ENCODE assay signal across 8 cellular contexts in the genomic region with DNA sequence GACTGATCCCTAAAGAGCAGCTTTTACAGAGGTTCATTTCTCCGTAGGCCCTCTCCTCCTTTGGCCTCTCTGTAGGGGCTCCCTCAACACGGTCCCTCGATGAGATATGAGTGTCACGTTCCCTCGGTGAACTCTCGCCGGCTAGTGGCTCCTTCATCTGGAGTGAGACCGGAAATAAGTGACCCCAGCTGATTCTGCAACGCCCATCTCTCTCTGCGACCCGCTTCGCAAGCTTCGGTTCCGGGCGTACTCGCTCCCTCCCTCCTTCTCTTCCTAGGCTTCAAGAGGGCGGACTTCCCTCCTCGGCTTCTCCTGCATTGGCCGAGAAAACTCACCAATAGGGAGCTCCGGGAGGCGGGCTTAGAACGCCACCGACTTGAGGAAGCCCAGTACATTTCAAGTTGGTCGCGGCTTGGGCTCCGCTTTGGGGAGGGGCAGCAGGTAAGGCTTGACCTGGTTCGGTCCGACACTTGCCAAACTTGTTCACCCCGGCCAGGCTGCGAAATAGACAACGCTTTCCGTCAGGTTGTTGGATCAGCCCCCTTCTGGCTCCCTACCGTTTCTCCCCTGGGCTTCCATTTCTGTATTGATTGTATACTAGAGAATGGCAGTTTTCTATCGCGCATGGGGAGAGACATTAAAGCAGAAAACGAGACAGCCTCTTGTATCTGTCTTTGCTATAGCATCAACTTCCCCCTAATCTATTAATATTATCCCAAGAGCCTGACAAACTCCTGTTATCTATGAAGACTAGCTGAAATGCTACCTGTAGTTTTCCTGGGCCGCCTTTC. TPM values are rescaled to one million over a fixed set of nuclear protein-coding genes. Genes with fewer than 3 reads are reported as not detected.
DNase-seq lines count a peak whose midpoint lies in the region; ATAC-seq, FAIRE-seq and TF ChIP-seq lines count a peak whose summit lies in the region.

TSS of gene ANKRD34A (minus strand) at position 248 of the 791 bp plus-strand sequence. CDS start 2,816 bp downstream, outside the sequence.
A gene with protein sequence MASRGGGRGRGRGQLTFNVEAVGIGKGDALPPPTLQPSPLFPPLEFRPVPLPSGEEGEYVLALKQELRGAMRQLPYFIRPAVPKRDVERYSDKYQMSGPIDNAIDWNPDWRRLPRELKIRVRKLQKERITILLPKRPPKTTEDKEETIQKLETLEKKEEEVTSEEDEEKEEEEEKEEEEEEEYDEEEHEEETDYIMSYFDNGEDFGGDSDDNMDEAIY (plus strand): TSS at position 363 of the 791 bp plus-strand sequence. CDS start 10,176 bp downstream, outside the sequence.

- peaks cover 7% of the 10 kb centered on the region for H3K36me3 ChIP-seq in BLaER1

- TF ChIP-seq CTCF in coronary artery (IDR thresholded peaks at IDR 0.05) = no peak

- H3K27me3 ChIP-seq in BLaER1 = peaks cover 34% of the 10 kb centered on the region

- ATAC-seq in HG03442 (IDR thresholded peaks at IDR 0.05; ENCODE audit: unreplicated experiment) = peak; percentile 91
- ATAC-seq in left lobe of liver = peak; percentile 82

- H3K27ac ChIP-seq in BLaER1 = peak within 1 kb of the TSS; percentile 70
- peak within 1 kb of the TSS; percentile 83 to 93 for H3K27ac ChIP-seq in coronary artery

- peaks cover 49% of the 10 kb centered on the region for H3K4me1 ChIP-seq in BLaER1

- DNase-seq in GM19239 (ENCODE audit: insufficient read length, low spot score) (peak; percentile 87), NCI-H524 treated with DMSO at 0.1 percent for 48 hours (lab: John Stamatoyannopoulos, UW) (peak; percentile 52), coronary artery (ENCODE audit: low spot score) (peak; percentile 98), left lobe of liver (ENCODE audit: low spot score) (peak; percentile 97)
- peak; percentile 94 for DNase-seq in activated CD4-positive, alpha-beta T cell treated with anti-CD3 and anti-CD28 coated beads for 48 hours
- peak; percentile 91 to 92 for DNase-seq in stimulated activated CD4-positive, alpha-beta T cell treated with anti-CD3 and anti-CD28 coated beads, Interleukin-2, amount 100 ng/mL, for 24 hours

- no peaks in the 10 kb centered on the region for H4K20me1 ChIP-seq in BLaER1

- peak within 1 kb of the TSS; percentile 78 for H3K9ac ChIP-seq in BLaER1

- peak within 1 kb of the TSS; percentile 99 for H3K4me2 ChIP-seq in BLaER1

- peak; percentile 95 for FAIRE-seq in GM19239 (lab: Jason Lieb, UNC)

- peak within 1 kb of the TSS; percentile 73 for H3K4me3 ChIP-seq in BLaER1
- peak within 1 kb of the TSS; percentile 75 for H3K4me3 ChIP-seq in coronary artery

- peaks cover 10% of the 10 kb centered on the region for H3K9me3 ChIP-seq in BLaER1

RNA-seq across cellular contexts. Expression of gene ANKRD34A, which starts in this region (rescaled TPM):
- 0.65 TPM for total RNA-seq in left lobe of liver

RNA-seq across cellular contexts. Expression of the second gene that starts in this region (rescaled TPM):
- total RNA-seq in left lobe of liver = 14.2 TPM

Comparison
In these comparisons a context has a peak if more than half of its experiments do, and no peak if none do; other contexts are left out.
1. Peak in every context shown above with its lines: DNase-seq, ATAC-seq, H3K4me3 ChIP-seq and H3K27ac ChIP-seq.